1 cellular context compared by ENCODE assay signal in the genomic region with DNA sequence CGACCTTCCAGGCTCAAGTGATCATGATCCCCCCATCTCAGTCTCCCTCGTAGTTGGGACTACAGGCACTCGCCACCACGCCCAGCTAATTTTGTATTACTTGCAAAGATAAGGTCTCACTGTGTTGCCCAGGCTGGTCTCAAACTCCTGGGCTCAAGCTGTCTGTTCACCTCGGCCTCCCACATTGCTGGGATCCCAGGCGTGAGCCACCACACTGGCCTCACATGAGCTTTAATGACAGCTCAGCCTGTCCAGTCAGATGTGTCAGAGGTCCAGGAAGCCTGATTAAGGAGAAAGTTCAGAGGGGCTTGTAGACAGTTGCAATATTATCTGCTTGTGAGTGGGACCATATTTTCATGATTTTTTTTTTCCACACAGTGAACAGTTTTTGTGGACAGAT.
TF ChIP-seq lines count a peak whose summit lies in the region.

No MANE protein-coding gene starts in this region.

TF ChIP-seq in GM23338, 12 proteins besides CTCF, POLR2A, EP300 and RAD21 (continued from another document):
- TF ChIP-seq, protein P1, sequence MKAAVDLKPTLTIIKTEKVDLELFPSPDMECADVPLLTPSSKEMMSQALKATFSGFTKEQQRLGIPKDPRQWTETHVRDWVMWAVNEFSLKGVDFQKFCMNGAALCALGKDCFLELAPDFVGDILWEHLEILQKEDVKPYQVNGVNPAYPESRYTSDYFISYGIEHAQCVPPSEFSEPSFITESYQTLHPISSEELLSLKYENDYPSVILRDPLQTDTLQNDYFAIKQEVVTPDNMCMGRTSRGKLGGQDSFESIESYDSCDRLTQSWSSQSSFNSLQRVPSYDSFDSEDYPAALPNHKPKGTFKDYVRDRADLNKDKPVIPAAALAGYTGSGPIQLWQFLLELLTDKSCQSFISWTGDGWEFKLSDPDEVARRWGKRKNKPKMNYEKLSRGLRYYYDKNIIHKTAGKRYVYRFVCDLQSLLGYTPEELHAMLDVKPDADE (IDR thresholded peaks at IDR 0.05) = no peak
- no peak for TF ChIP-seq STAT1 (IDR thresholded peaks at IDR 0.05; ENCODE audit: unreplicated experiment)
- TF ChIP-seq POLR2AphosphoS5 (IDR thresholded peaks at IDR 0.05; ENCODE audit: low read depth) = no peak
- TF ChIP-seq REST (IDR thresholded peaks at IDR 0.05; ENCODE audit: unreplicated experiment) = no peak
- TF ChIP-seq ZNF114 (CRISPR knock-in tag; IDR thresholded peaks at IDR 0.05) = no peak
- TF ChIP-seq, protein P2, sequence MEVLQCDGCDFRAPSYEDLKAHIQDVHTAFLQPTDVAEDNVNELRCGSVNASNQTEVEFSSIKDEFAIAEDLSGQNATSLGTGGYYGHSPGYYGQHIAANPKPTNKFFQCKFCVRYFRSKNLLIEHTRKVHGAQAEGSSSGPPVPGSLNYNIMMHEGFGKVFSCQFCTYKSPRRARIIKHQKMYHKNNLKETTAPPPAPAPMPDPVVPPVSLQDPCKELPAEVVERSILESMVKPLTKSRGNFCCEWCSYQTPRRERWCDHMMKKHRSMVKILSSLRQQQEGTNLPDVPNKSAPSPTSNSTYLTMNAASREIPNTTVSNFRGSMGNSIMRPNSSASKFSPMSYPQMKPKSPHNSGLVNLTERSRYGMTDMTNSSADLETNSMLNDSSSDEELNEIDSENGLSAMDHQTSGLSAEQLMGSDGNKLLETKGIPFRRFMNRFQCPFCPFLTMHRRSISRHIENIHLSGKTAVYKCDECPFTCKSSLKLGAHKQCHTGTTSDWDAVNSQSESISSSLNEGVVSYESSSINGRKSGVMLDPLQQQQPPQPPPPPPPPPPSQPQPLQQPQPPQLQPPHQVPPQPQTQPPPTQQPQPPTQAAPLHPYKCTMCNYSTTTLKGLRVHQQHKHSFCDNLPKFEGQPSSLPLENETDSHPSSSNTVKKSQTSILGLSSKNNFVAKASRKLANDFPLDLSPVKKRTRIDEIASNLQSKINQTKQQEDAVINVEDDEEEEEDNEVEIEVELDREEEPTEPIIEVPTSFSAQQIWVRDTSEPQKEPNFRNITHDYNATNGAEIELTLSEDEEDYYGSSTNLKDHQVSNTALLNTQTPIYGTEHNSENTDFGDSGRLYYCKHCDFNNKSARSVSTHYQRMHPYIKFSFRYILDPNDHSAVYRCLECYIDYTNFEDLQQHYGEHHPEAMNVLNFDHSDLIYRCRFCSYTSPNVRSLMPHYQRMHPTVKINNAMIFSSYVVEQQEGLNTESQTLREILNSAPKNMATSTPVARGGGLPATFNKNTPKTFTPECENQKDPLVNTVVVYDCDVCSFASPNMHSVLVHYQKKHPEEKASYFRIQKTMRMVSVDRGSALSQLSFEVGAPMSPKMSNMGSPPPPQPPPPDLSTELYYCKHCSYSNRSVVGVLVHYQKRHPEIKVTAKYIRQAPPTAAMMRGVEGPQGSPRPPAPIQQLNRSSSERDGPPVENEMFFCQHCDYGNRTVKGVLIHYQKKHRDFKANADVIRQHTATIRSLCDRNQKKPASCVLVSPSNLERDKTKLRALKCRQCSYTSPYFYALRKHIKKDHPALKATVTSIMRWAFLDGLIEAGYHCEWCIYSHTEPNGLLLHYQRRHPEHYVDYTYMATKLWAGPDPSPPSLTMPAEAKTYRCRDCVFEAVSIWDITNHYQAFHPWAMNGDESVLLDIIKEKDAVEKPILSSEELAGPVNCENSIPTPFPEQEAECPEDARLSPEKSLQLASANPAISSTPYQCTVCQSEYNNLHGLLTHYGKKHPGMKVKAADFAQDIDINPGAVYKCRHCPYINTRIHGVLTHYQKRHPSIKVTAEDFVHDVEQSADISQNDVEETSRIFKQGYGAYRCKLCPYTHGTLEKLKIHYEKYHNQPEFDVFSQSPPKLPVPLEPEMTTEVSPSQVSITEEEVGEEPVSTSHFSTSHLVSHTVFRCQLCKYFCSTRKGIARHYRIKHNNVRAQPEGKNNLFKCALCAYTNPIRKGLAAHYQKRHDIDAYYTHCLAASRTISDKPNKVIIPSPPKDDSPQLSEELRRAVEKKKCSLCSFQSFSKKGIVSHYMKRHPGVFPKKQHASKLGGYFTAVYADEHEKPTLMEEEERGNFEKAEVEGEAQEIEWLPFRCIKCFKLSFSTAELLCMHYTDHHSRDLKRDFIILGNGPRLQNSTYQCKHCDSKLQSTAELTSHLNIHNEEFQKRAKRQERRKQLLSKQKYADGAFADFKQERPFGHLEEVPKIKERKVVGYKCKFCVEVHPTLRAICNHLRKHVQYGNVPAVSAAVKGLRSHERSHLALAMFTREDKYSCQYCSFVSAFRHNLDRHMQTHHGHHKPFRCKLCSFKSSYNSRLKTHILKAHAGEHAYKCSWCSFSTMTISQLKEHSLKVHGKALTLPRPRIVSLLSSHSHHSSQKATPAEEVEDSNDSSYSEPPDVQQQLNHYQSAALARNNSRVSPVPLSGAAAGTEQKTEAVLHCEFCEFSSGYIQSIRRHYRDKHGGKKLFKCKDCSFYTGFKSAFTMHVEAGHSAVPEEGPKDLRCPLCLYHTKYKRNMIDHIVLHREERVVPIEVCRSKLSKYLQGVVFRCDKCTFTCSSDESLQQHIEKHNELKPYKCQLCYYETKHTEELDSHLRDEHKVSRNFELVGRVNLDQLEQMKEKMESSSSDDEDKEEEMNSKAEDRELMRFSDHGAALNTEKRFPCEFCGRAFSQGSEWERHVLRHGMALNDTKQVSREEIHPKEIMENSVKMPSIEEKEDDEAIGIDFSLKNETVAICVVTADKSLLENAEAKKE (CRISPR knock-in tag; IDR thresholded peaks at IDR 0.05) = no peak
- TF ChIP-seq EZH2phosphoT487 (IDR thresholded peaks at IDR 0.05; ENCODE audit: unreplicated experiment) = no peak
